Comparison of ENCODE assay signal across 33 cellular contexts in genomic region chr12:98974767-98975381, GRCh38.
"Had no signal": no experiment of that assay in that cellular context is flagged by ENCODE, and none has a peak within 500 bp of the region (broad histone marks: within the 10 kb centered on the region; RNA-seq: fewer than 3 reads in every experiment).

No MANE protein-coding gene starts in this region.

- H3K4me3 ChIP-seq: MG63 had no signal

- H3K27me3 ChIP-seq: MG63 had no signal

- H3K36me3 ChIP-seq: MG63 had no signal

- DNase-seq: Karpas-422, Kasumi-1, MG63, MV-4-11, NCI-H1048, NCI-H1092, NCI-H1092 treated with DMSO at 0.1 percent for 48 hours, NCI-H1105, NCI-H1105 treated with DMSO at 0.1 percent for 48 hours, NCI-H1417, NCI-H1417 treated with DMSO at 0.1 percent for 48 hours, NCI-H1436, NCI-H1436 treated with DMSO at 0.1 percent for 48 hours, NCI-H146, NCI-H1694, NCI-H1694 treated with DMSO at 0.1 percent for 48 hours, NCI-H187, NCI-H187 treated with DMSO at 0.1 percent for 48 hours, NCI-H2029, NCI-H2029 treated with DMSO at 0.1 percent for 48 hours, NCI-H2081, NCI-H2081 treated with DMSO at 0.1 percent for 48 hours, NCI-H2107, NCI-H2171, NCI-H2171 treated with DMSO at 0.1 percent for 48 hours, NCI-H2227 treated with DMSO at 0.1 percent for 48 hours, NCI-H345, NCI-H446, NCI-H446 treated with DMSO at 0.1 percent for 48 hours, NCI-H510A, NCI-H510A treated with DMSO at 0.1 percent for 48 hours, NCI-H524, NCI-H524 treated with DMSO at 0.1 percent for 48 hours had no signal

- H3K9me3 ChIP-seq: MG63 had no signal
